ENCODE assay signal across 22 cellular contexts in genomic region chr3:40985195-40985594, GRCh38.
A peak's percentile ranks its signal among the peaks of the same experiment; 100 is the strongest.
DNase-seq lines count a peak whose midpoint lies in the region; TF ChIP-seq lines count a peak whose summit lies in the region.
"Had no signal": no experiment of that assay in that cellular context is flagged by ENCODE, and none has a peak within 500 bp of the region (broad histone marks: within the 10 kb centered on the region; RNA-seq: fewer than 3 reads in every experiment).

No MANE protein-coding gene starts in this region.

- peaks cover 0 to 6% of the 10 kb centered on the region in 2 donors for H3K4me1 ChIP-seq in breast epithelium
- H3K4me1 ChIP-seq: esophagus squamous epithelium, prostate gland had no signal

- H3K4me3 Mint-ChIP-seq in MCF 10A (ENCODE audit: unreplicated experiment) = no peak overlapping the region
- no peak overlapping the region for H3K4me3 Mint-ChIP-seq in activated CD4-positive, alpha-beta T cell treated with anti-CD3 and anti-CD28 coated beads, Interleukin-2, amount 10 ng/mL, durations not matched to agents 24 days and 14 days
- H3K4me3 Mint-ChIP-seq: activated CD4-positive, alpha-beta memory T cell treated with anti-CD3 and anti-CD28 coated beads for 36 hours; activated naive CD8-positive, alpha-beta T cell treated with anti-CD3 and anti-CD28 coated beads, Interleukin-2, amount 10 ng/mL, durations not matched to agents 7 days and 5 days; activated T-helper 1 cell treated with anti-CD3 and anti-CD28 coated beads, Interleukin-12 subunit alpha, Interleukin-12 subunit beta, Interleukin-2, Interleukin-4 antibody, amounts not matched to agents 30 ng/mL and 10 ng/mL and 1 ng/mL, durations not matched to agents 14 hours and 24 hours and 36 hours; memory B cell; nephron progenitor cell; T-cell had no signal

- CTCF ChIA-PET in MCF 10A (lab: Yijun Ruan, JAX) = interaction anchor here (1.1 to 1.8 kb wide), 2 partner anchors 8 to 11 kb away, joined by 3 read pairs; no protein-coding TSS in a partner anchor

- no TSS peak for BruUV-seq in MCF 10A (replicated peaks; lab: Mats Ljungman, UMichigan)

- H3K27ac ChIP-seq in breast epithelium = no peak overlapping the region
- H3K27ac ChIP-seq: esophagus squamous epithelium, prostate gland had no signal

- intact Hi-C loops in MCF 10A (cut with micrococcal nuclease) = no loop called here
- intact Hi-C loops in breast epithelium (cut with DNase I; ENCODE audit: low total_unique reads) = no loop called here
- intact Hi-C loops in cardiac septum (cut with DNase I) = no loop called here
- intact Hi-C loops in activated CD4-positive, alpha-beta T cell treated with anti-CD3 and anti-CD28 coated beads, Interleukin-2, amount 10 ng/mL, durations not matched to agents 24 days and 14 days (cut with micrococcal nuclease) = no loop called here

- H3K4me3 ChIP-seq in breast epithelium = no peak overlapping the region
- H3K4me3 ChIP-seq in epithelial cell of esophagus (ENCODE audit: low read length) = no peak overlapping the region
- H3K4me3 ChIP-seq: esophagus squamous epithelium, prostate gland, smooth muscle cell had no signal

- H3K36me3 ChIP-seq in breast epithelium = no peaks in the 10 kb centered on the region
- H3K36me3 ChIP-seq: esophagus squamous epithelium, prostate gland had no signal

- H3K9me3 Mint-ChIP-seq in MCF 10A (ENCODE audit: unreplicated experiment) = no peaks in the 10 kb centered on the region
- H3K9me3 Mint-ChIP-seq in activated CD4-positive, alpha-beta T cell treated with anti-CD3 and anti-CD28 coated beads, Interleukin-2, amount 10 ng/mL, durations not matched to agents 24 days and 14 days = peaks cover 14% of the 10 kb centered on the region
- H3K9me3 Mint-ChIP-seq: activated CD4-positive, alpha-beta memory T cell treated with anti-CD3 and anti-CD28 coated beads for 36 hours; activated naive CD8-positive, alpha-beta T cell treated with anti-CD3 and anti-CD28 coated beads, Interleukin-2, amount 10 ng/mL, durations not matched to agents 7 days and 5 days; activated T-helper 1 cell treated with anti-CD3 and anti-CD28 coated beads, Interleukin-12 subunit alpha, Interleukin-12 subunit beta, Interleukin-2, Interleukin-4 antibody, amounts not matched to agents 30 ng/mL and 10 ng/mL and 1 ng/mL, durations not matched to agents 14 hours and 24 hours and 36 hours; nephron progenitor cell had no signal

- H3K27me3 ChIP-seq in breast epithelium = no peaks in the 10 kb centered on the region
- H3K27me3 ChIP-seq: esophagus squamous epithelium had no signal

- DNase-seq in MCF 10A (ENCODE audit: unreplicated experiment) (peak; percentile 36), breast epithelium (ENCODE audit: low spot score in 2 of 2) (no peak), NCI-H82 (lab: John Stamatoyannopoulos, UW) (peak; percentile 73), epithelial cell of esophagus (ENCODE audit: low read depth) (peak; percentile 41), cardiac septum (ENCODE audit: low spot score) (no peak), middle frontal gyrus (ENCODE audit: extremely low spot score, low spot score) (no peak), D341Med (ENCODE audit: low spot score) (no peak)
- no peak for DNase-seq in activated CD4-positive, alpha-beta T cell treated with anti-CD3 and anti-CD28 coated beads, Interleukin-2, amount 10 ng/mL, durations not matched to agents 24 days and 14 days
- DNase-seq: activated CD4-positive, alpha-beta memory T cell treated with anti-CD3 and anti-CD28 coated beads for 36 hours; activated naive CD8-positive, alpha-beta T cell treated with anti-CD3 and anti-CD28 coated beads, Interleukin-2, amount 10 ng/mL, durations not matched to agents 7 days and 5 days; COR-L47; esophagus squamous epithelium; GOT3; IMR-90; NCI-H1092 treated with DMSO at 0.1 percent for 48 hours; NCI-H774; nephron progenitor cell; T-cell had no signal

- no peaks in the 10 kb centered on the region for H3K36me3 Mint-ChIP-seq in MCF 10A (ENCODE audit: insufficient read depth, unreplicated experiment)
- H3K36me3 Mint-ChIP-seq in activated CD4-positive, alpha-beta T cell treated with anti-CD3 and anti-CD28 coated beads, Interleukin-2, amount 10 ng/mL, durations not matched to agents 24 days and 14 days (ENCODE audit: low read depth) = no peaks in the 10 kb centered on the region
- H3K36me3 Mint-ChIP-seq: activated CD4-positive, alpha-beta memory T cell treated with anti-CD3 and anti-CD28 coated beads for 36 hours; activated naive CD8-positive, alpha-beta T cell treated with anti-CD3 and anti-CD28 coated beads, Interleukin-2, amount 10 ng/mL, durations not matched to agents 7 days and 5 days; memory B cell; T-cell had no signal

- no peak overlapping the region for H3K27ac Mint-ChIP-seq in MCF 10A (ENCODE audit: low read depth, unreplicated experiment)
- no peak overlapping the region for H3K27ac Mint-ChIP-seq in activated CD4-positive, alpha-beta T cell treated with anti-CD3 and anti-CD28 coated beads, Interleukin-2, amount 10 ng/mL, durations not matched to agents 24 days and 14 days
- H3K27ac Mint-ChIP-seq: activated CD4-positive, alpha-beta memory T cell treated with anti-CD3 and anti-CD28 coated beads for 36 hours; activated naive CD8-positive, alpha-beta T cell treated with anti-CD3 and anti-CD28 coated beads, Interleukin-2, amount 10 ng/mL, durations not matched to agents 7 days and 5 days; activated T-helper 1 cell treated with anti-CD3 and anti-CD28 coated beads, Interleukin-12 subunit alpha, Interleukin-12 subunit beta, Interleukin-2, Interleukin-4 antibody, amounts not matched to agents 30 ng/mL and 10 ng/mL and 1 ng/mL, durations not matched to agents 14 hours and 24 hours and 36 hours; memory B cell; nephron progenitor cell; T-cell had no signal

- POLR2A ChIA-PET in MCF 10A (lab: Yijun Ruan, JAX) = no interaction called here

- no peaks in the 10 kb centered on the region for H3K9me3 ChIP-seq in breast epithelium
- H3K9me3 ChIP-seq: esophagus squamous epithelium, prostate gland had no signal

- peaks cover 6% of the 10 kb centered on the region for H3K4me1 Mint-ChIP-seq in MCF 10A (ENCODE audit: insufficient read depth, unreplicated experiment)
- peaks cover 10% of the 10 kb centered on the region for H3K4me1 Mint-ChIP-seq in activated CD4-positive, alpha-beta T cell treated with anti-CD3 and anti-CD28 coated beads, Interleukin-2, amount 10 ng/mL, durations not matched to agents 24 days and 14 days
- H3K4me1 Mint-ChIP-seq: nephron progenitor cell had no signal

- no peak for TF ChIP-seq POLR2A in breast epithelium (IDR thresholded peaks at IDR 0.05)

- TF ChIP-seq CTCF in MCF 10A (IDR thresholded peaks at IDR 0.05; ENCODE audit: unreplicated experiment) (no peak), breast epithelium (IDR thresholded peaks at IDR 0.05) (no peak), epithelial cell of esophagus (IDR thresholded peaks at IDR 0.05; ENCODE audit: insufficient read depth, low read depth, low read length, missing control alignments) (no peak)

- H3K27me3 Mint-ChIP-seq in MCF 10A (ENCODE audit: insufficient read depth, unreplicated experiment) = no peaks in the 10 kb centered on the region
- H3K27me3 Mint-ChIP-seq in activated CD4-positive, alpha-beta T cell treated with anti-CD3 and anti-CD28 coated beads, Interleukin-2, amount 10 ng/mL, durations not matched to agents 24 days and 14 days = peaks cover 48% of the 10 kb centered on the region

Comparison
In these comparisons a context has a peak if more than half of its experiments do, and no peak if none do; other contexts are left out.
1. DNase-seq: peak in MCF 10A (single experiment), NCI-H82 (single experiment) and epithelial cell of esophagus (single experiment); none in breast epithelium (0 of 2), cardiac septum (single experiment), middle frontal gyrus (single experiment), D341Med (single experiment) and activated CD4-positive, alpha-beta T cell treated with anti-CD3 and anti-CD28 coated beads, Interleukin-2, amount 10 ng/mL, durations not matched to agents 24 days and 14 days (single experiment).